In genomic region chr1:242318140-242318539, GRCh38 we compare ENCODE assay signal across 1 cellular context.
TF ChIP-seq lines count a peak whose summit lies in the region.

No MANE protein-coding gene starts in this region.

TF ChIP-seq in WTC11, 78 proteins besides CTCF, POLR2A, EP300 and RAD21 (continued from another document):
- TF ChIP-seq ZNF671 (CRISPR knock-in tag; IDR thresholded peaks at IDR 0.05) = no peak
- TF ChIP-seq ERG (CRISPR knock-in tag; IDR thresholded peaks at IDR 0.05) = no peak
- no peak for TF ChIP-seq TEAD4 (CRISPR knock-in tag; IDR thresholded peaks at IDR 0.05)
- TF ChIP-seq ELF4 (CRISPR knock-in tag; IDR thresholded peaks at IDR 0.05; ENCODE audit: low read depth) = no peak
- no peak for TF ChIP-seq HMGA2 (CRISPR knock-in tag; IDR thresholded peaks at IDR 0.05)
- TF ChIP-seq IRF2 (CRISPR knock-in tag; IDR thresholded peaks at IDR 0.05; ENCODE audit: borderline replicate concordance, low read depth) = no peak
- TF ChIP-seq AR (CRISPR knock-in tag; IDR thresholded peaks at IDR 0.05) = no peak
- no peak for TF ChIP-seq ZNF121 (CRISPR knock-in tag; IDR thresholded peaks at IDR 0.05)
- no peak for TF ChIP-seq ATF1 (CRISPR knock-in tag; IDR thresholded peaks at IDR 0.05)
- no peak for TF ChIP-seq ESRRA (CRISPR knock-in tag; IDR thresholded peaks at IDR 0.05; ENCODE audit: borderline replicate concordance)
